Comparison of ENCODE assay signal across 8 cellular contexts in genomic region chr10:132637477-132638129, GRCh38.
DNase-seq lines count a peak whose midpoint lies in the region; ATAC-seq and TF ChIP-seq lines count a peak whose summit lies in the region.

No MANE protein-coding gene starts in this region.

- H3K4me3 ChIP-seq in dorsolateral prefrontal cortex (peak overlapping the region in 58 of 59 donors; percentile 3 to 67 (median 44)), liver (ENCODE audit: low read depth in 1 of 3, low read length in 3 of 3) (no peak overlapping the region), thyroid gland (replicated peaks in 1 of 3) (no peak overlapping the region)

- WGBS in liver: 49% methylated on average over 19 of the region's 19 CpGs
- WGBS in thyroid gland, 2 donors: 38 to 44% methylated on average over 19 of the region's 19 CpGs

- no peak overlapping the region for H3K27ac ChIP-seq in RWPE1
- peak overlapping the region in 58 of 59 donors; percentile 0 to 90 (median 78) for H3K27ac ChIP-seq in dorsolateral prefrontal cortex
- H3K27ac ChIP-seq in liver (ENCODE audit: low read depth in 1 of 2, low read length in 2 of 2): no peak overlapping the region
- no peak overlapping the region for H3K27ac ChIP-seq in thyroid gland

- POLR2A ChIA-PET in RWPE1 (lab: Yijun Ruan, JAX; ENCODE audit: low non-redundant PET): no interaction called here

- CTCF ChIA-PET in RWPE1 (lab: Yijun Ruan, JAX): no interaction called here

- H3K4me1 ChIP-seq in liver (ENCODE audit: control insufficient read depth in 4 of 4, insufficient read depth in 4 of 4, low read length in 3 of 4) (peaks cover 0 to 9% (median 5%) of the 10 kb centered on the region in 4 donors), thyroid gland (peaks cover 2 to 16% of the 10 kb centered on the region in 2 donors)

- intact Hi-C loops in dorsolateral prefrontal cortex (cut with DNase I) (loop anchor here (2.0 to 10.0 kb wide), 5 partner anchors 101 to 415 kb away; partner anchors contain the start of genes INPP5A (in 1 of the 2) and PWWP2B (in 1 of the 2)), thyroid gland (cut with DNase I) (loop anchor here (1.0 to 10.0 kb wide), 2 partner anchors 178 to 413 kb away; no protein-coding TSS in a partner anchor)

- TF ChIP-seq CTCF in RWPE1 (conservative IDR thresholded peaks at IDR 0.05; ENCODE audit: low read depth) (peak; percentile 75), dorsolateral prefrontal cortex (IDR thresholded peaks at IDR 0.05 in 54 of 56, conservative IDR thresholded peaks at IDR 0.05 in 2 of 56; ENCODE audit: low read depth in 1 of 56, partially characterized antibody in 56 of 56) (peak; percentile 64 to 94 (median 84)), liver (IDR thresholded peaks at IDR 0.05; ENCODE audit: low read depth, low read length, missing input control) (peak; percentile 84), thyroid gland (IDR thresholded peaks at IDR 0.05) (peak in 5 of 6 experiments; percentile 37 to 93 (median 65))

- no peak for TF ChIP-seq POLR2A in thyroid gland (IDR thresholded peaks at IDR 0.05)

- H3K9me3 ChIP-seq in liver (ENCODE audit: control insufficient read depth in 4 of 4, low read length in 3 of 4): no peaks in the 10 kb centered on the region
- no peaks in the 10 kb centered on the region for H3K9me3 ChIP-seq in thyroid gland

- H3K36me3 ChIP-seq in liver (ENCODE audit: control insufficient read depth in 4 of 4, insufficient read depth in 3 of 4, low read depth in 1 of 4, low read length in 3 of 4) (no peaks in the 10 kb centered on the region), thyroid gland (no peaks in the 10 kb centered on the region)

- ATAC-seq in HG03565 (IDR thresholded peaks at IDR 0.05; ENCODE audit: unreplicated experiment) (peak; percentile 45), GM18909 (IDR thresholded peaks at IDR 0.05; ENCODE audit: poor library complexity, unreplicated experiment) (no peak)

- peak; percentile 60 for DNase-seq in activated effector memory CD4-positive, alpha-beta T cell treated with anti-CD3 and anti-CD28 coated beads, Interleukin-2, amount 50 U/mL, for 16 hours
- no peak for DNase-seq in activated effector memory CD4-positive, alpha-beta T cell treated with Interleukin-2 at 50 U/mL for 16 hours
- DNase-seq in RWPE1 (ENCODE audit: low spot score) (peak; percentile 86), dorsolateral prefrontal cortex (peak in 6 of 10 donors; percentile 27 to 54 (median 38)), thyroid gland (no peak)

- TF ChIP-seq RAD21 in liver (IDR thresholded peaks at IDR 0.05): peak; percentile 94 to 96

- no peak overlapping the region for H3K9ac ChIP-seq in liver (ENCODE audit: low read depth in 1 of 2, low read length in 2 of 2)

- H3K27me3 ChIP-seq in dorsolateral prefrontal cortex: no peaks in the 10 kb centered on the region
- H3K27me3 ChIP-seq in liver (ENCODE audit: control insufficient read depth in 4 of 4, insufficient read depth in 4 of 4, low read length in 3 of 4): no peaks in the 10 kb centered on the region
- H3K27me3 ChIP-seq in thyroid gland: no peaks in the 10 kb centered on the region

TF ChIP-seq in liver, 16 proteins besides CTCF, POLR2A, EP300 and RAD21:
- TF ChIP-seq GABPA (IDR thresholded peaks at IDR 0.05 in 1 of 2, conservative IDR thresholded peaks at IDR 0.05 in 1 of 2) (no peak), FOXA1 (IDR thresholded peaks at IDR 0.05) (no peak), HNF4G (IDR thresholded peaks at IDR 0.05) (no peak), TAF1 (conservative IDR thresholded peaks at IDR 0.05) (no peak), SP1 (IDR thresholded peaks at IDR 0.05) (no peak), RXRA (IDR thresholded peaks at IDR 0.05) (no peak), YY1 (IDR thresholded peaks at IDR 0.05) (no peak), NR2F2 (IDR thresholded peaks at IDR 0.05) (no peak), FOXA2 (IDR thresholded peaks at IDR 0.05) (no peak)

Comparison
In these comparisons a context has a peak if more than half of its experiments do, and no peak if none do; other contexts are left out.
1. DNase-seq: peak in activated effector memory CD4-positive, alpha-beta T cell treated with anti-CD3 and anti-CD28 coated beads, Interleukin-2, amount 50 U/mL, for 16 hours (single experiment), RWPE1 (single experiment) and dorsolateral prefrontal cortex (6 of 10); none in activated effector memory CD4-positive, alpha-beta T cell treated with Interleukin-2 at 50 U/mL for 16 hours (single experiment) and thyroid gland (0 of 2).
2. H3K27ac ChIP-seq: peak in dorsolateral prefrontal cortex (58 of 59); none in RWPE1 (single experiment), liver (0 of 2) and thyroid gland (0 of 3).
3. H3K4me3 ChIP-seq: peak in dorsolateral prefrontal cortex (58 of 59); none in liver (0 of 3) and thyroid gland (0 of 3).
4. Peak in every context shown above with its lines, with median percentiles within 50 percentile points of each other: CTCF ChIP-seq.